1 cellular context compared by ENCODE assay signal in the genomic region with DNA sequence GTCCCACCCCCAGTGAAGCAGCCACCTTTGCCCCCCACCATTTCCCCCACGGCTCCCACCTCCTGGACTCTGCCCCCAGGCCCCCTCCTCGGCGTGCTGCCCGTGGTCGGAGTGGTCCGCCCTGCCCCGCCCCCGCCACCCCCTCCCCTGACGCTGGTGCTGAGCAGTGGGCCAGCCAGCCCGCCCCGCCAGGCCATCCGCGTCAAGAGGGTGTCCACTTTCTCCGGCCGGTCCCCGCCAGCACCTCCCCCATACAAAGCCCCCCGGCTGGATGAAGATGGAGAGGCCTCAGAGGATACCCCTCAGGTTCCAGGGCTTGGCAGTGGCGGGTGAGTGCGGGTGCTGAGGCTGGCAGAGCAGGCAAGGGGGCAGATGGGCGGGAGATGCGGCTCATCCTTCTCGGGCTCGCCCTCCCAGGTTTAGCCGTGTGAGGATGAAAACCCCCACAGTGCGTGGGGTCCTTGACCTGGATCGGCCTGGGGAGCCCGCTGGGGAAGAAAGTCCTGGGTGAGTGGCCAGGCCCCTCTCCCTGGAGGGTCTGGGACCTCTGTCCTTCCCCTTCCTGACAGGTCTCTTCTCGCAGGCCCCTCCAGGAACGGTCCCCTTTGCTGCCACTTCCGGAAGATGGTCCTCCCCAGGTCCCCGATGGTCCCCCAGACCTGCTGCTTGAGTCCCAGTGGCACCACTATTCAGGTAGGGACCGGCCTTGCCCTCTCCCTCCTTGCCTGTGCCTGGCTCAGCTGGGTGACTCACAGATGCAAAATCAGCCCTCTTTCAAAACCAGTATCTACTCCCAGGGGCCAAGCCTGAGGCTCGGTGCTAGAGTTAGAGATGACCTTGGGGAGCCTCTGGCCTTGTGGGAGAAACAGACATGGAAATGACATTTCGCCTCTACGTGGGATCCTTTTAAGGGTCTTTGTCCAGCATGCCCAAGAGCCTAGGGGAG.
TF ChIP-seq lines count a peak whose summit lies in the region.

No MANE protein-coding gene starts in this region.

TF ChIP-seq in WTC11, 78 proteins besides CTCF, POLR2A, EP300 and RAD21:
- TF ChIP-seq, protein P1, sequence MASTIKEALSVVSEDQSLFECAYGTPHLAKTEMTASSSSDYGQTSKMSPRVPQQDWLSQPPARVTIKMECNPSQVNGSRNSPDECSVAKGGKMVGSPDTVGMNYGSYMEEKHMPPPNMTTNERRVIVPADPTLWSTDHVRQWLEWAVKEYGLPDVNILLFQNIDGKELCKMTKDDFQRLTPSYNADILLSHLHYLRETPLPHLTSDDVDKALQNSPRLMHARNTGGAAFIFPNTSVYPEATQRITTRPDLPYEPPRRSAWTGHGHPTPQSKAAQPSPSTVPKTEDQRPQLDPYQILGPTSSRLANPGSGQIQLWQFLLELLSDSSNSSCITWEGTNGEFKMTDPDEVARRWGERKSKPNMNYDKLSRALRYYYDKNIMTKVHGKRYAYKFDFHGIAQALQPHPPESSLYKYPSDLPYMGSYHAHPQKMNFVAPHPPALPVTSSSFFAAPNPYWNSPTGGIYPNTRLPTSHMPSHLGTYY (CRISPR knock-in tag; IDR thresholded peaks at IDR 0.05), result no peak
